13 cellular contexts compared by ENCODE assay signal in genomic region chr17:44355310-44355640, GRCh38. TPM values are rescaled to one million over a fixed set of nuclear protein-coding genes. Genes with fewer than 3 reads are reported as not detected.
DNase-seq lines count a peak whose midpoint lies in the region; TF ChIP-seq lines count a peak whose summit lies in the region.
"Had no signal": no experiment of that assay in that cellular context is flagged by ENCODE, and none has a peak within 500 bp of the region (broad histone marks: within the 10 kb centered on the region; RNA-seq: fewer than 3 reads in every experiment).

No MANE protein-coding gene starts in this region.

- peaks cover 0 to 53% of the 10 kb centered on the region in 2 experiments; a peak in 2 of 3 replicates for H3K36me3 ChIP-seq in HEK293 (ENCODE audit: control insufficient read depth in 2 of 2, insufficient read depth in 1 of 2, low read length in 2 of 2)
- H3K36me3 ChIP-seq in endodermal cell (ENCODE audit: control insufficient read depth, insufficient read depth, low read length): peaks cover 49% of the 10 kb centered on the region

- H3K9me3 ChIP-seq in HEK293 (ENCODE audit: control insufficient read depth, insufficient read depth, low read depth, low read length) (no peaks in the 10 kb centered on the region), endodermal cell (ENCODE audit: control insufficient read depth, low read length) (no peaks in the 10 kb centered on the region)
- H3K9me3 ChIP-seq: Peyer's patch, thoracic aorta had no signal

- H3K27me3 Mint-ChIP-seq in endodermal cell (ENCODE audit: insufficient read depth) (peaks cover 3% of the 10 kb centered on the region), endothelial cell (ENCODE audit: unreplicated experiment) (peaks cover 20% of the 10 kb centered on the region)

- no peaks in the 10 kb centered on the region for H3K4me1 ChIP-seq in HEK293 (ENCODE audit: control insufficient read depth, insufficient read depth, low read length)
- H3K4me1 ChIP-seq in endodermal cell (ENCODE audit: control insufficient read depth, insufficient read depth, low read length): no peaks in the 10 kb centered on the region

- H3K27me3 ChIP-seq in endodermal cell (ENCODE audit: control insufficient read depth, insufficient read depth, low read length, poor library complexity, severe bottlenecking): no peaks in the 10 kb centered on the region
- H3K27me3 ChIP-seq: hepatocyte, Peyer's patch had no signal

- H3K4me3 ChIP-seq in HEK293 (ENCODE audit: low read depth, low read length) (no peak overlapping the region), endodermal cell (ENCODE audit: low read length) (no peak overlapping the region)
- H3K4me3 ChIP-seq: hepatocyte, thoracic aorta had no signal

- no peak overlapping the region for H3K27ac ChIP-seq in HEK293 (ENCODE audit: extremely low read depth, low read depth, low read length)
- no peak overlapping the region for H3K27ac ChIP-seq in endodermal cell (ENCODE audit: low read depth, low read length)
- H3K27ac ChIP-seq: hepatocyte, thoracic aorta had no signal

- H3K9me3 Mint-ChIP-seq in endodermal cell (no peaks in the 10 kb centered on the region), endothelial cell (ENCODE audit: unreplicated experiment) (no peaks in the 10 kb centered on the region)

- CTCF ChIA-PET in HEK293 (lab: Yijun Ruan, JAX): interaction anchor here (0.6 to 0.7 kb wide), 2 partner anchors 168 to 290 kb away, joined by 3 to 4 read pairs; no protein-coding TSS in a partner anchor

- WGBS in endodermal cell (ENCODE audit: insufficient coverage in 1 of 2, insufficient read length in 1 of 2), 2 experiments: 92 to 95% methylated on average over 8 to 10 of the region's 10 CpGs

- no peak overlapping the region for H3K9ac ChIP-seq in endodermal cell (ENCODE audit: extremely low read depth, low read length, poor library complexity, severe bottlenecking)

- H3K4me3 Mint-ChIP-seq in endodermal cell (no peak overlapping the region), endothelial cell (ENCODE audit: unreplicated experiment) (no peak overlapping the region)

- H3K36me3 Mint-ChIP-seq in endodermal cell (ENCODE audit: low read depth): peaks cover 26% of the 10 kb centered on the region
- H3K36me3 Mint-ChIP-seq in endothelial cell (ENCODE audit: low read depth, unreplicated experiment): peaks cover 16% of the 10 kb centered on the region

- TF ChIP-seq CTCF in HEK293 (tag by site-specific recombination; IDR thresholded peaks at IDR 0.05) (no peak), endodermal cell (conservative IDR thresholded peaks at IDR 0.05) (no peak), endothelial cell (IDR thresholded peaks at IDR 0.05; ENCODE audit: unreplicated experiment) (no peak)

- DNase-seq in endodermal cell (peak; percentile 69), endothelial cell (ENCODE audit: low spot score) (no peak), putamen (ENCODE audit: low spot score) (no peak)
- DNase-seq: caudate nucleus, NCI-H1105, NCI-H345, nucleus accumbens, small intestine had no signal

- POLR2A ChIA-PET in HEK293 (lab: Yijun Ruan, JAX): no interaction called here

- H3K27ac Mint-ChIP-seq in endodermal cell (no peak overlapping the region), endothelial cell (ENCODE audit: unreplicated experiment) (no peak overlapping the region)

- H3K4me1 Mint-ChIP-seq in endodermal cell: peaks cover under 1% of the 10 kb centered on the region
- peaks cover 5% of the 10 kb centered on the region for H3K4me1 Mint-ChIP-seq in endothelial cell (ENCODE audit: unreplicated experiment)

TF ChIP-seq in HEK293, 187 proteins besides CTCF, POLR2A, EP300 and RAD21:
- TF ChIP-seq ZBTB17 (tag by site-specific recombination; IDR thresholded peaks at IDR 0.05) (peak; percentile 48), ZEB2 (tag by site-specific recombination; IDR thresholded peaks at IDR 0.05) (no peak), ZNF513 (tag by site-specific recombination; IDR thresholded peaks at IDR 0.05) (no peak), SP2 (tag by site-specific recombination; IDR thresholded peaks at IDR 0.05) (0 out of 2 replicates have a peak, but pooled peaks have one; percentile 13), ZBTB10 (tag by site-specific recombination; IDR thresholded peaks at IDR 0.05) (no peak), HOXC10 (CRISPR knock-in tag; IDR thresholded peaks at IDR 0.05) (no peak), ZBTB21 (tag by site-specific recombination; IDR thresholded peaks at IDR 0.05) (no peak), ZNF169 (tag by site-specific recombination; IDR thresholded peaks at IDR 0.05) (no peak)

RNA-seq across cellular contexts. Expression of gene FAM171A2, which starts 8.4 kb away (rescaled TPM):
- total RNA-seq in endodermal cell (10 to 100 TPM; 45.7 to 51.9 TPM), endothelial cell (ENCODE audit: unreplicated experiment) (53.7 TPM)
- polyA plus RNA-seq in endodermal cell (2013, experiment 1 of 2): 48.1 TPM
- polyA plus RNA-seq in endodermal cell (2013, experiment 2 of 2): 43.2 TPM
- total RNA-seq: T-helper 1 cell treated with Interleukin-12 subunit alpha and Interleukin-12 subunit beta and Interleukin-4 antibody, amounts not matched to agents 30 ng/mL and 1 ng/mL, for 36 hours had no signal

RNA-seq across cellular contexts. Expression of gene GRN, which starts 10.2 kb away (rescaled TPM):
- total RNA-seq in endodermal cell (100 to 1,000 TPM; 178 to 205 TPM), endothelial cell (ENCODE audit: unreplicated experiment) (904 TPM)
- 96.8 TPM for polyA plus RNA-seq in endodermal cell (2013, experiment 1 of 2)
- 86.7 TPM for polyA plus RNA-seq in endodermal cell (2013, experiment 2 of 2)

RNA-seq across cellular contexts. Expression of gene SLC25A39, which starts 30.7 kb away (rescaled TPM):
- total RNA-seq in endodermal cell (100 to 1,000 TPM; 191 to 201 TPM), endothelial cell (ENCODE audit: unreplicated experiment) (124 TPM)
- 87.4 TPM for polyA plus RNA-seq in endodermal cell (2013, experiment 1 of 2)
- 82.3 TPM for polyA plus RNA-seq in endodermal cell (2013, experiment 2 of 2)

RNA-seq across cellular contexts. Expression of gene ITGA2B, which starts 34.2 kb away (rescaled TPM):
- 1 to 10 TPM; 5.2 to 8.5 TPM for total RNA-seq in endodermal cell
- polyA plus RNA-seq in endodermal cell (2013, experiment 1 of 2): 12.8 TPM
- 10.6 TPM for polyA plus RNA-seq in endodermal cell (2013, experiment 2 of 2)
- 4.3 TPM for total RNA-seq in endothelial cell (ENCODE audit: unreplicated experiment)

RNA-seq across cellular contexts. Expression of gene RUNDC3A, which starts 46.9 kb away (rescaled TPM):
- total RNA-seq in endodermal cell (1 to 10 TPM; 1.0 to 2.1 TPM), endothelial cell (ENCODE audit: unreplicated experiment) (0.82 TPM)
- polyA plus RNA-seq in endodermal cell (2013, experiment 1 of 2): 21.7 TPM
- 15.4 TPM for polyA plus RNA-seq in endodermal cell (2013, experiment 2 of 2)
